Comparison of ENCODE assay signal across 20 cellular contexts in genomic region chr6:23784313-23784919, GRCh38.
DNase-seq lines count a peak whose midpoint lies in the region; ATAC-seq and TF ChIP-seq lines count a peak whose summit lies in the region.
"Had no signal": no experiment of that assay in that cellular context is flagged by ENCODE, and none has a peak within 500 bp of the region (broad histone marks: within the 10 kb centered on the region; RNA-seq: fewer than 3 reads in every experiment).

No MANE protein-coding gene starts in this region.

- no peaks in the 10 kb centered on the region for H3K27me3 ChIP-seq in left ventricle myocardium inferior (ENCODE audit: low read depth)
- H3K27me3 ChIP-seq in adipocyte (replicated peaks; ENCODE audit: control insufficient read depth, insufficient read depth, low read length), result no peaks in the 10 kb centered on the region
- H3K27me3 ChIP-seq in smooth muscle cell (ENCODE audit: low read depth), result no peaks in the 10 kb centered on the region

- H3K27ac Mint-ChIP-seq in activated naive CD4-positive, alpha-beta T cell treated with anti-CD3 and anti-CD28 coated beads, Interleukin-2, amount 10 ng/mL, durations not matched to agents 7 days and 5 days, result no peak overlapping the region
- no peak overlapping the region for H3K27ac Mint-ChIP-seq in natural killer cell treated with Interleukin-12 subunit alpha and Interleukin-12 subunit beta and Interleukin-15 and Interleukin-18, amount 100 ng/mL, for 72 hours
- H3K27ac Mint-ChIP-seq: CD4-positive, alpha-beta memory T cell had no signal

- CTCF ChIA-PET in activated naive CD4-positive, alpha-beta T cell treated with anti-CD3 and anti-CD28 coated beads, Interleukin-2, amount 10 ng/mL, durations not matched to agents 7 days and 5 days (lab: Charles Lee), result no interaction called here

- H3K27me3 Mint-ChIP-seq in activated naive CD4-positive, alpha-beta T cell treated with anti-CD3 and anti-CD28 coated beads, Interleukin-2, amount 10 ng/mL, durations not matched to agents 7 days and 5 days, result no peaks in the 10 kb centered on the region
- H3K27me3 Mint-ChIP-seq in natural killer cell treated with Interleukin-12 subunit alpha and Interleukin-12 subunit beta and Interleukin-15 and Interleukin-18, amount 100 ng/mL, for 72 hours, result no peaks in the 10 kb centered on the region
- H3K27me3 Mint-ChIP-seq: CD4-positive, alpha-beta memory T cell had no signal

- no peaks in the 10 kb centered on the region for H3K36me3 Mint-ChIP-seq in activated naive CD4-positive, alpha-beta T cell treated with anti-CD3 and anti-CD28 coated beads, Interleukin-2, amount 10 ng/mL, durations not matched to agents 7 days and 5 days
- no peaks in the 10 kb centered on the region for H3K36me3 Mint-ChIP-seq in natural killer cell treated with Interleukin-12 subunit alpha and Interleukin-12 subunit beta and Interleukin-15 and Interleukin-18, amount 100 ng/mL, for 72 hours
- H3K36me3 Mint-ChIP-seq: CD4-positive, alpha-beta memory T cell had no signal

- H3K9ac ChIP-seq in adipocyte (ENCODE audit: low read length) (no peak overlapping the region), smooth muscle cell (ENCODE audit: low read depth) (no peak overlapping the region)

- H3K9me3 Mint-ChIP-seq in activated naive CD4-positive, alpha-beta T cell treated with anti-CD3 and anti-CD28 coated beads, Interleukin-2, amount 10 ng/mL, durations not matched to agents 7 days and 5 days, result no peaks in the 10 kb centered on the region
- H3K9me3 Mint-ChIP-seq in natural killer cell treated with Interleukin-12 subunit alpha and Interleukin-12 subunit beta and Interleukin-15 and Interleukin-18, amount 100 ng/mL, for 72 hours, result peaks cover 12% of the 10 kb centered on the region

- no peaks in the 10 kb centered on the region for H3F3A ChIP-seq in smooth muscle cell (ENCODE audit: low read depth)

- H3K4me3 ChIP-seq in left ventricle myocardium inferior (no peak overlapping the region), adipocyte (ENCODE audit: low read length) (no peak overlapping the region), smooth muscle cell (no peak overlapping the region)
- H3K4me3 ChIP-seq: GM12878 had no signal

- H3K4me3 Mint-ChIP-seq in activated naive CD4-positive, alpha-beta T cell treated with anti-CD3 and anti-CD28 coated beads, Interleukin-2, amount 10 ng/mL, durations not matched to agents 7 days and 5 days, result no peak overlapping the region
- H3K4me3 Mint-ChIP-seq in natural killer cell treated with Interleukin-12 subunit alpha and Interleukin-12 subunit beta and Interleukin-15 and Interleukin-18, amount 100 ng/mL, for 72 hours, result no peak overlapping the region
- H3K4me3 Mint-ChIP-seq: CD4-positive, alpha-beta memory T cell had no signal

- H3K9me3 ChIP-seq in left ventricle myocardium inferior (replicated peaks) (no peaks in the 10 kb centered on the region), adipocyte (ENCODE audit: control insufficient read depth, low read length) (no peaks in the 10 kb centered on the region), smooth muscle cell (replicated peaks; ENCODE audit: low read depth) (no peaks in the 10 kb centered on the region)

- H3K4me1 ChIP-seq in left ventricle myocardium inferior, result no peaks in the 10 kb centered on the region
- H3K4me1 ChIP-seq in adipocyte (ENCODE audit: control insufficient read depth, insufficient read depth, low read length), result no peaks in the 10 kb centered on the region
- H3K4me1 ChIP-seq in smooth muscle cell (ENCODE audit: low read depth), result no peaks in the 10 kb centered on the region

- no peak for TF ChIP-seq CTCF in left ventricle myocardium inferior (IDR thresholded peaks at IDR 0.05; ENCODE audit: borderline replicate concordance)
- TF ChIP-seq CTCF in smooth muscle cell (IDR thresholded peaks at IDR 0.05; ENCODE audit: borderline replicate concordance, insufficient read depth, poor library complexity, severe bottlenecking), result no peak

- H3K79me2 ChIP-seq in smooth muscle cell (ENCODE audit: low read depth), result no peaks in the 10 kb centered on the region

- no peak overlapping the region for H3K4me2 ChIP-seq in smooth muscle cell

- no peaks in the 10 kb centered on the region for H3K36me3 ChIP-seq in left ventricle myocardium inferior
- H3K36me3 ChIP-seq in adipocyte (ENCODE audit: control insufficient read depth, insufficient read depth, low read length, severe bottlenecking), result no peaks in the 10 kb centered on the region
- no peaks in the 10 kb centered on the region for H3K36me3 ChIP-seq in smooth muscle cell (ENCODE audit: low read depth)

- H3K27ac ChIP-seq in left ventricle myocardium inferior (replicated peaks) (peak overlapping the region; percentile 21), smooth muscle cell (ENCODE audit: low read depth) (no peak overlapping the region)

- intact Hi-C loops in left ventricle myocardium inferior (cut with micrococcal nuclease), result no loop called here
- intact Hi-C loops in cardiac septum (cut with DNase I), result no loop called here

- no peak for DNase-seq in left ventricle myocardium inferior
- no peak for DNase-seq in cardiac septum (ENCODE audit: low spot score)
- DNase-seq in adipocyte (ENCODE audit: low read depth), result peak; percentile 80
- peak; percentile 3 for DNase-seq in fibroblast of peridontal ligament (ENCODE audit: extremely low read depth)
- no peak for DNase-seq in smooth muscle cell (lab: John Stamatoyannopoulos, UW; ENCODE audit: unreplicated experiment)
- no peak for DNase-seq in GOT3 (lab: John Stamatoyannopoulos, UW)
- no peak for DNase-seq in activated naive CD4-positive, alpha-beta T cell treated with anti-CD3 and anti-CD28 coated beads, Interleukin-2, amount 10 ng/mL, durations not matched to agents 7 days and 5 days
- DNase-seq in natural killer cell treated with Interleukin-12 subunit alpha and Interleukin-12 subunit beta and Interleukin-15 and Interleukin-18, amount 100 ng/mL, for 72 hours (ENCODE audit: low spot score), result no peak
- DNase-seq: 8988T; Calu3; CD4-positive, alpha-beta memory T cell; DMS79 treated with DMSO at 0.1 percent for 48 hours; KG1; NCI-H1436; NCI-H2081 treated with DMSO at 0.1 percent for 48 hours; NCI-H2227 treated with DMSO at 0.1 percent for 48 hours; NCI-H524 treated with DMSO at 0.1 percent for 48 hours; SIG-M5 had no signal

- H2AFZ ChIP-seq in smooth muscle cell (ENCODE audit: low read depth), result peak overlapping the region; percentile 18

- H4K20me1 ChIP-seq in smooth muscle cell (ENCODE audit: low read depth), result no peaks in the 10 kb centered on the region

- no peak for ATAC-seq in natural killer cell treated with Interleukin-12 subunit alpha and Interleukin-12 subunit beta and Interleukin-15 and Interleukin-18, amount 100 ng/mL, for 72 hours
- ATAC-seq: GM12878, HepG2 had no signal

- whole genome bisulfite sequencing in smooth muscle cell (ENCODE audit: low lambda C conversion rate), result 59% methylated on average over 7 of the region's 7 CpGs

- no peaks in the 10 kb centered on the region for H3K4me1 Mint-ChIP-seq in activated naive CD4-positive, alpha-beta T cell treated with anti-CD3 and anti-CD28 coated beads, Interleukin-2, amount 10 ng/mL, durations not matched to agents 7 days and 5 days
- no peaks in the 10 kb centered on the region for H3K4me1 Mint-ChIP-seq in natural killer cell treated with Interleukin-12 subunit alpha and Interleukin-12 subunit beta and Interleukin-15 and Interleukin-18, amount 100 ng/mL, for 72 hours (ENCODE audit: low read depth in 2 of 2)
- H3K4me1 Mint-ChIP-seq: CD4-positive, alpha-beta memory T cell had no signal

Comparison
In these comparisons a context has a peak if more than half of its experiments do, and no peak if none do; other contexts are left out.
1. DNase-seq: peak in adipocyte (single experiment) and fibroblast of peridontal ligament (single experiment); none in left ventricle myocardium inferior (single experiment), cardiac septum (single experiment), smooth muscle cell (single experiment), GOT3 (single experiment), activated naive CD4-positive, alpha-beta T cell treated with anti-CD3 and anti-CD28 coated beads, Interleukin-2, amount 10 ng/mL, durations not matched to agents 7 days and 5 days (single experiment) and natural killer cell treated with Interleukin-12 subunit alpha and Interleukin-12 subunit beta and Interleukin-15 and Interleukin-18, amount 100 ng/mL, for 72 hours (single experiment).